ENCODE assay signal across 20 cellular contexts in the genomic region with DNA sequence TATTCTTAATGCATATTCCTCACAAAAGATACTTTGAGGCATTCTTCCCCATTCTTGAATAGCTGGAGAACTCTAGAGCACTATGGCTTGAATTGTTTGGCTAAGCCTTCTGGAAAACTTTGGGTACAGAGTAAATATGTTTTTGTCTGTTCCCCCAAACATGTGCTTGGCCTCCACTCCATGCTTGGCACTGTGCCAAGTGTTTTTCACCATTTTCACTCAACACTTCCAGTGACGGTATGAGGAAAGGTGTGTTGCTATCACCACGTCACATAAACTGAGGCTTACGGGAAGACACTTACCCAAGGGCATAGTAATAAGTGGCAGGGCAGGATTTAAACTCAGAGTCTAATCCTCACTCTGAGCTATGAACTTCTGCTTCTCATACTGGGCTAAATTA.
"Had no signal": no experiment of that assay in that cellular context is flagged by ENCODE, and none has a peak within 500 bp of the region (broad histone marks: within the 10 kb centered on the region; RNA-seq: fewer than 3 reads in every experiment).

No MANE protein-coding gene starts in this region.

- DNase-seq: KG1, MM.1S, NCI-H1436, NCI-H187, NCI-H2029, NCI-H2081 treated with DMSO at 0.1 percent for 48 hours, NCI-H2171, NCI-H226, NCI-H446, NCI-H510A, NCI-H524 treated with DMSO at 0.1 percent for 48 hours, NCI-H69, NCI-H774, Right ventricle myocardium superior, SIG-M5, T-cell had no signal

- FAIRE-seq: RCC 7860 had no signal

- H3K4me3 ChIP-seq: SJSA1, SK-N-MC had no signal

- H3K27me3 ChIP-seq: SJSA1 had no signal

- H3K4me3 Mint-ChIP-seq: IgD-negative memory B cell, T-cell had no signal

- H3K9me3 Mint-ChIP-seq: IgD-negative memory B cell had no signal

- H3K27ac ChIP-seq: SJSA1, SK-N-MC had no signal

- H3K36me3 Mint-ChIP-seq: IgD-negative memory B cell, T-cell had no signal

- H3K27me3 Mint-ChIP-seq: IgD-negative memory B cell, T-cell had no signal

- H3K27ac Mint-ChIP-seq: IgD-negative memory B cell, T-cell had no signal

- H3K36me3 ChIP-seq: SJSA1 had no signal

- H3K4me1 Mint-ChIP-seq: IgD-negative memory B cell, T-cell had no signal
